Comparison of ENCODE assay signal across 1 cellular context in the genomic region with DNA sequence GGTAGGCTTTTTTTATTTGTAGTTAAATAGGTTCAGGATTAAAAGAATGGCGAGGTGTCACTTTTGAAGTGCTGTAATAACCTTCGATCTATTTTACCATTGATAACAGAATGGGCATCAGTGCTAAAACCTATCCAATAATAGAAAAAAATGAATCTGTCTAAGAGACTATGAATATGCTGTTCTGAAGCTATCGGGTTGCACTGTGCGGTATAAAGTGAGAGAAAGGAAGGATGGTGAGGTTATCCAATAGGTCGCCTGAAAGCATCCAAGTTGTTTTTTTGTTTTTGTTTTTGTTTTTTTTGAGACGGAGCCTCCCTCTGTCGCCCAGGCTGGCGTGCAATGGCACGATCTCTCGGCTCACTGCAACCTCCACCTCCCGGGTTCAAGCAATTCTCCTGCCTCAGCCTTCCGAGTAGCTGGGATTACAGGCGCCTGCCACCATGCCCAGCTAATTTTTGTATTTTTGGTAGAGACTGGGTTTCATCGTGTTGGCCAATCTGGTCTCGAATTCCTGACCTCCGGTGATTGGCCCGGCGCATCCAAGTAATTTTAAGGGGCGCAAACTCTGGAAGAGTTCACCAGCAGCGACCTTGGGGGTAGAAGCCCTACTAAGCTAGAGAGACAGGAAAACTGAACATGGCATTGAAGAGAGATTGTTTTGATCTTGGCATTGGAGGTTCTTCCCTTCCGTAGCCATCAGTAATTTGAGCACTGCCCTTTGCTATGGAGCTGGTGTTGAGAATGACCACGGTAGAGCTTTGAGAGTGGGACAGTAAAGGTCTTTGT.
A peak's percentile ranks its signal among the peaks of the same experiment; 100 is the strongest.
TF ChIP-seq lines count a peak whose summit lies in the region.

No MANE protein-coding gene starts in this region.

TF ChIP-seq in HepG2, 621 proteins besides CTCF, POLR2A, EP300 and RAD21 (continued from another document and continues in another):
- TF ChIP-seq, protein P1, sequence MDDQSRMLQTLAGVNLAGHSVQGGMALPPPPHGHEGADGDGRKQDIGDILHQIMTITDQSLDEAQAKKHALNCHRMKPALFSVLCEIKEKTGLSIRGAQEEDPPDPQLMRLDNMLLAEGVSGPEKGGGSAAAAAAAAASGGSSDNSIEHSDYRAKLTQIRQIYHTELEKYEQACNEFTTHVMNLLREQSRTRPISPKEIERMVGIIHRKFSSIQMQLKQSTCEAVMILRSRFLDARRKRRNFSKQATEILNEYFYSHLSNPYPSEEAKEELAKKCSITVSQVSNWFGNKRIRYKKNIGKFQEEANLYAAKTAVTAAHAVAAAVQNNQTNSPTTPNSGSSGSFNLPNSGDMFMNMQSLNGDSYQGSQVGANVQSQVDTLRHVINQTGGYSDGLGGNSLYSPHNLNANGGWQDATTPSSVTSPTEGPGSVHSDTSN (CRISPR knock-in tag; IDR thresholded peaks at IDR 0.05; ENCODE audit: borderline replicate concordance) = no peak
- TF ChIP-seq IRX3 (CRISPR knock-in tag; IDR thresholded peaks at IDR 0.05; ENCODE audit: borderline replicate concordance, low read depth) (no peak), FOXK2 (IDR thresholded peaks at IDR 0.05) (no peak), ZNF441 (CRISPR knock-in tag; IDR thresholded peaks at IDR 0.05; ENCODE audit: borderline replicate concordance) (no peak), ZNF780A (CRISPR knock-in tag; IDR thresholded peaks at IDR 0.05) (no peak), KMT2A (CRISPR knock-in tag; IDR thresholded peaks at IDR 0.05) (no peak), ZBTB8A (CRISPR knock-in tag; IDR thresholded peaks at IDR 0.05; ENCODE audit: borderline replicate concordance, low read depth) (no peak), KDM1A (CRISPR knock-in tag; IDR thresholded peaks at IDR 0.05) (no peak), ZFP90 (CRISPR knock-in tag; IDR thresholded peaks at IDR 0.05; ENCODE audit: borderline replicate concordance) (peak; percentile 66; the same call in 1 of the 2 replicates), ZNF773 (CRISPR knock-in tag; IDR thresholded peaks at IDR 0.05; ENCODE audit: borderline replicate concordance) (no peak), SP1 (IDR thresholded peaks at IDR 0.05) (no peak), SP1 (CRISPR knock-in tag; IDR thresholded peaks at IDR 0.05) (no peak), ZNF614 (CRISPR knock-in tag; IDR thresholded peaks at IDR 0.05; ENCODE audit: borderline replicate concordance) (no peak), DPF2 (CRISPR knock-in tag; IDR thresholded peaks at IDR 0.05; ENCODE audit: borderline replicate concordance, low read depth) (no peak), ZMYM4 (CRISPR knock-in tag; IDR thresholded peaks at IDR 0.05) (no peak), RARA (CRISPR knock-in tag; IDR thresholded peaks at IDR 0.05) (no peak; the same call in 1 of the 2 replicates), SUZ12 (IDR thresholded peaks at IDR 0.05; ENCODE audit: low read depth, low read length) (no peak), TOE1 (CRISPR knock-in tag; IDR thresholded peaks at IDR 0.05) (no peak), PAF1 (CRISPR knock-in tag; IDR thresholded peaks at IDR 0.05) (no peak), ZBTB21 (CRISPR knock-in tag; IDR thresholded peaks at IDR 0.05) (no peak), PHF21A (CRISPR knock-in tag; IDR thresholded peaks at IDR 0.05) (no peak), SIX1 (CRISPR knock-in tag; IDR thresholded peaks at IDR 0.05; ENCODE audit: borderline replicate concordance) (no peak), ZNF550 (CRISPR knock-in tag; IDR thresholded peaks at IDR 0.05; ENCODE audit: borderline replicate concordance) (no peak), NKX3-1 (CRISPR knock-in tag; IDR thresholded peaks at IDR 0.05) (no peak), PCBP2 (optimal IDR thresholded peaks at IDR 0.05; ENCODE audit: low read depth, low read length, poor library complexity, severe bottlenecking) (no peak), RFX1 (IDR thresholded peaks at IDR 0.05) (no peak), HNF4A (CRISPR knock-in tag; IDR thresholded peaks at IDR 0.05) (no peak), JUN (CRISPR knock-in tag; IDR thresholded peaks at IDR 0.05) (no peak), NPAS2 (CRISPR knock-in tag; IDR thresholded peaks at IDR 0.05; ENCODE audit: borderline replicate concordance) (no peak), SETDB1 (CRISPR knock-in tag; IDR thresholded peaks at IDR 0.05; ENCODE audit: borderline replicate concordance) (no peak)
- TF ChIP-seq, protein P2, sequence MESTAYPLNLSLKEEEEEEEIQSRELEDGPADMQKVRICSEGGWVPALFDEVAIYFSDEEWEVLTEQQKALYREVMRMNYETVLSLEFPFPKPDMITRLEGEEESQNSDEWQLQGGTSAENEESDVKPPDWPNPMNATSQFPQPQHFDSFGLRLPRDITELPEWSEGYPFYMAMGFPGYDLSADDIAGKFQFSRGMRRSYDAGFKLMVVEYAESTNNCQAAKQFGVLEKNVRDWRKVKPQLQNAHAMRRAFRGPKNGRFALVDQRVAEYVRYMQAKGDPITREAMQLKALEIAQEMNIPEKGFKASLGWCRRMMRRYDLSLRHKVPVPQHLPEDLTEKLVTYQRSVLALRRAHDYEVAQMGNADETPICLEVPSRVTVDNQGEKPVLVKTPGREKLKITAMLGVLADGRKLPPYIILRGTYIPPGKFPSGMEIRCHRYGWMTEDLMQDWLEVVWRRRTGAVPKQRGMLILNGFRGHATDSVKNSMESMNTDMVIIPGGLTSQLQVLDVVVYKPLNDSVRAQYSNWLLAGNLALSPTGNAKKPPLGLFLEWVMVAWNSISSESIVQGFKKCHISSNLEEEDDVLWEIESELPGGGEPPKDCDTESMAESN (CRISPR knock-in tag; conservative IDR thresholded peaks at IDR 0.05) = no peak
- TF ChIP-seq, protein P3, sequence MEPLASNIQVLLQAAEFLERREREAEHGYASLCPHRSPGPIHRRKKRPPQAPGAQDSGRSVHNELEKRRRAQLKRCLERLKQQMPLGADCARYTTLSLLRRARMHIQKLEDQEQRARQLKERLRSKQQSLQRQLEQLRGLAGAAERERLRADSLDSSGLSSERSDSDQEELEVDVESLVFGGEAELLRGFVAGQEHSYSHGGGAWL (CRISPR knock-in tag; IDR thresholded peaks at IDR 0.05) = no peak
- TF ChIP-seq, protein P4, sequence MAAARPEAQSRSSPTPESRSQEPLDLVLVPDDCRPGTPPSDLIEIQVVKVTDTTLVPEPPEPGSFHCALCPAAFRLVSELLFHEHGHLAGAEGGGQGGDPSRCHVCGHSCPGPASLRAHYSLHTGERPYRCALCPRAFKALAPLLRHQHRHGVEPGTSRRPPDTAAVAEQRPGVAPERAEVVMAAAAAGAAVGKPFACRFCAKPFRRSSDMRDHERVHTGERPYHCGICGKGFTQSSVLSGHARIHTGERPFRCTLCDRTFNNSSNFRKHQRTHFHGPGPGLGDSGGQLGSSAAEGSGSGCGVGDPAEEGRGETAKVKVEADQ (CRISPR knock-in tag; IDR thresholded peaks at IDR 0.05; ENCODE audit: borderline replicate concordance) = no peak
- TF ChIP-seq, protein P5, sequence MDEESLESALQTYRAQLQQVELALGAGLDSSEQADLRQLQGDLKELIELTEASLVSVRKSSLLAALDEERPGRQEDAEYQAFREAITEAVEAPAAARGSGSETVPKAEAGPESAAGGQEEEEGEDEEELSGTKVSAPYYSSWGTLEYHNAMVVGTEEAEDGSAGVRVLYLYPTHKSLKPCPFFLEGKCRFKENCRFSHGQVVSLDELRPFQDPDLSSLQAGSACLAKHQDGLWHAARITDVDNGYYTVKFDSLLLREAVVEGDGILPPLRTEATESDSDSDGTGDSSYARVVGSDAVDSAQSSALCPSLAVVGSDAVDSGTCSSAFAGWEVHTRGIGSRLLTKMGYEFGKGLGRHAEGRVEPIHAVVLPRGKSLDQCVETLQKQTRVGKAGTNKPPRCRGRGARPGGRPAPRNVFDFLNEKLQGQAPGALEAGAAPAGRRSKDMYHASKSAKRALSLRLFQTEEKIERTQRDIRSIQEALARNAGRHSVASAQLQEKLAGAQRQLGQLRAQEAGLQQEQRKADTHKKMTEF (CRISPR knock-in tag; IDR thresholded peaks at IDR 0.05) = peak; percentile 6; the same call in 1 of the 2 replicates
- TF ChIP-seq, protein P6, sequence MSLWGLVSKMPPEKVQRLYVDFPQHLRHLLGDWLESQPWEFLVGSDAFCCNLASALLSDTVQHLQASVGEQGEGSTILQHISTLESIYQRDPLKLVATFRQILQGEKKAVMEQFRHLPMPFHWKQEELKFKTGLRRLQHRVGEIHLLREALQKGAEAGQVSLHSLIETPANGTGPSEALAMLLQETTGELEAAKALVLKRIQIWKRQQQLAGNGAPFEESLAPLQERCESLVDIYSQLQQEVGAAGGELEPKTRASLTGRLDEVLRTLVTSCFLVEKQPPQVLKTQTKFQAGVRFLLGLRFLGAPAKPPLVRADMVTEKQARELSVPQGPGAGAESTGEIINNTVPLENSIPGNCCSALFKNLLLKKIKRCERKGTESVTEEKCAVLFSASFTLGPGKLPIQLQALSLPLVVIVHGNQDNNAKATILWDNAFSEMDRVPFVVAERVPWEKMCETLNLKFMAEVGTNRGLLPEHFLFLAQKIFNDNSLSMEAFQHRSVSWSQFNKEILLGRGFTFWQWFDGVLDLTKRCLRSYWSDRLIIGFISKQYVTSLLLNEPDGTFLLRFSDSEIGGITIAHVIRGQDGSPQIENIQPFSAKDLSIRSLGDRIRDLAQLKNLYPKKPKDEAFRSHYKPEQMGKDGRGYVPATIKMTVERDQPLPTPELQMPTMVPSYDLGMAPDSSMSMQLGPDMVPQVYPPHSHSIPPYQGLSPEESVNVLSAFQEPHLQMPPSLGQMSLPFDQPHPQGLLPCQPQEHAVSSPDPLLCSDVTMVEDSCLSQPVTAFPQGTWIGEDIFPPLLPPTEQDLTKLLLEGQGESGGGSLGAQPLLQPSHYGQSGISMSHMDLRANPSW (CRISPR knock-in tag; IDR thresholded peaks at IDR 0.05; ENCODE audit: borderline replicate concordance) = no peak
- TF ChIP-seq, protein P7, sequence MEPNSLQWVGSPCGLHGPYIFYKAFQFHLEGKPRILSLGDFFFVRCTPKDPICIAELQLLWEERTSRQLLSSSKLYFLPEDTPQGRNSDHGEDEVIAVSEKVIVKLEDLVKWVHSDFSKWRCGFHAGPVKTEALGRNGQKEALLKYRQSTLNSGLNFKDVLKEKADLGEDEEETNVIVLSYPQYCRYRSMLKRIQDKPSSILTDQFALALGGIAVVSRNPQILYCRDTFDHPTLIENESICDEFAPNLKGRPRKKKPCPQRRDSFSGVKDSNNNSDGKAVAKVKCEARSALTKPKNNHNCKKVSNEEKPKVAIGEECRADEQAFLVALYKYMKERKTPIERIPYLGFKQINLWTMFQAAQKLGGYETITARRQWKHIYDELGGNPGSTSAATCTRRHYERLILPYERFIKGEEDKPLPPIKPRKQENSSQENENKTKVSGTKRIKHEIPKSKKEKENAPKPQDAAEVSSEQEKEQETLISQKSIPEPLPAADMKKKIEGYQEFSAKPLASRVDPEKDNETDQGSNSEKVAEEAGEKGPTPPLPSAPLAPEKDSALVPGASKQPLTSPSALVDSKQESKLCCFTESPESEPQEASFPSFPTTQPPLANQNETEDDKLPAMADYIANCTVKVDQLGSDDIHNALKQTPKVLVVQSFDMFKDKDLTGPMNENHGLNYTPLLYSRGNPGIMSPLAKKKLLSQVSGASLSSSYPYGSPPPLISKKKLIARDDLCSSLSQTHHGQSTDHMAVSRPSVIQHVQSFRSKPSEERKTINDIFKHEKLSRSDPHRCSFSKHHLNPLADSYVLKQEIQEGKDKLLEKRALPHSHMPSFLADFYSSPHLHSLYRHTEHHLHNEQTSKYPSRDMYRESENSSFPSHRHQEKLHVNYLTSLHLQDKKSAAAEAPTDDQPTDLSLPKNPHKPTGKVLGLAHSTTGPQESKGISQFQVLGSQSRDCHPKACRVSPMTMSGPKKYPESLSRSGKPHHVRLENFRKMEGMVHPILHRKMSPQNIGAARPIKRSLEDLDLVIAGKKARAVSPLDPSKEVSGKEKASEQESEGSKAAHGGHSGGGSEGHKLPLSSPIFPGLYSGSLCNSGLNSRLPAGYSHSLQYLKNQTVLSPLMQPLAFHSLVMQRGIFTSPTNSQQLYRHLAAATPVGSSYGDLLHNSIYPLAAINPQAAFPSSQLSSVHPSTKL (CRISPR knock-in tag; IDR thresholded peaks at IDR 0.05) = 0 out of 2 replicates have a peak, but pooled peaks have one; percentile 11
- TF ChIP-seq, protein P8, sequence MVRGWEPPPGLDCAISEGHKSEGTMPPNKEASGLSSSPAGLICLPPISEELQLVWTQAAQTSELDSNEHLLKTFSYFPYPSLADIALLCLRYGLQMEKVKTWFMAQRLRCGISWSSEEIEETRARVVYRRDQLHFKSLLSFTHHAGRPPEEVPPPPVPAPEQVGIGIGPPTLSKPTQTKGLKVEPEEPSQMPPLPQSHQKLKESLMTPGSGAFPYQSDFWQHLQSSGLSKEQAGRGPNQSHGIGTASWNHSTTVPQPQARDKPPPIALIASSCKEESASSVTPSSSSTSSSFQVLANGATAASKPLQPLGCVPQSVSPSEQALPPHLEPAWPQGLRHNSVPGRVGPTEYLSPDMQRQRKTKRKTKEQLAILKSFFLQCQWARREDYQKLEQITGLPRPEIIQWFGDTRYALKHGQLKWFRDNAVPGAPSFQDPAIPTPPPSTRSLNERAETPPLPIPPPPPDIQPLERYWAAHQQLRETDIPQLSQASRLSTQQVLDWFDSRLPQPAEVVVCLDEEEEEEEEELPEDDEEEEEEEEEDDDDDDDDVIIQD (CRISPR knock-in tag; IDR thresholded peaks at IDR 0.05; ENCODE audit: low read depth) = no peak
- TF ChIP-seq, protein P9, sequence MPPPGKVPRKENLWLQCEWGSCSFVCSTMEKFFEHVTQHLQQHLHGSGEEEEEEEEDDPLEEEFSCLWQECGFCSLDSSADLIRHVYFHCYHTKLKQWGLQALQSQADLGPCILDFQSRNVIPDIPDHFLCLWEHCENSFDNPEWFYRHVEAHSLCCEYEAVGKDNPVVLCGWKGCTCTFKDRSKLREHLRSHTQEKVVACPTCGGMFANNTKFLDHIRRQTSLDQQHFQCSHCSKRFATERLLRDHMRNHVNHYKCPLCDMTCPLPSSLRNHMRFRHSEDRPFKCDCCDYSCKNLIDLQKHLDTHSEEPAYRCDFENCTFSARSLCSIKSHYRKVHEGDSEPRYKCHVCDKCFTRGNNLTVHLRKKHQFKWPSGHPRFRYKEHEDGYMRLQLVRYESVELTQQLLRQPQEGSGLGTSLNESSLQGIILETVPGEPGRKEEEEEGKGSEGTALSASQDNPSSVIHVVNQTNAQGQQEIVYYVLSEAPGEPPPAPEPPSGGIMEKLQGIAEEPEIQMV (CRISPR knock-in tag; IDR thresholded peaks at IDR 0.05; ENCODE audit: low read depth) = no peak
- TF ChIP-seq, protein P10, sequence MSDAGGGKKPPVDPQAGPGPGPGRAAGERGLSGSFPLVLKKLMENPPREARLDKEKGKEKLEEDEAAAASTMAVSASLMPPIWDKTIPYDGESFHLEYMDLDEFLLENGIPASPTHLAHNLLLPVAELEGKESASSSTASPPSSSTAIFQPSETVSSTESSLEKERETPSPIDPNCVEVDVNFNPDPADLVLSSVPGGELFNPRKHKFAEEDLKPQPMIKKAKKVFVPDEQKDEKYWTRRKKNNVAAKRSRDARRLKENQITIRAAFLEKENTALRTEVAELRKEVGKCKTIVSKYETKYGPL (CRISPR knock-in tag; IDR thresholded peaks at IDR 0.05) = no peak
- TF ChIP-seq, protein P11, sequence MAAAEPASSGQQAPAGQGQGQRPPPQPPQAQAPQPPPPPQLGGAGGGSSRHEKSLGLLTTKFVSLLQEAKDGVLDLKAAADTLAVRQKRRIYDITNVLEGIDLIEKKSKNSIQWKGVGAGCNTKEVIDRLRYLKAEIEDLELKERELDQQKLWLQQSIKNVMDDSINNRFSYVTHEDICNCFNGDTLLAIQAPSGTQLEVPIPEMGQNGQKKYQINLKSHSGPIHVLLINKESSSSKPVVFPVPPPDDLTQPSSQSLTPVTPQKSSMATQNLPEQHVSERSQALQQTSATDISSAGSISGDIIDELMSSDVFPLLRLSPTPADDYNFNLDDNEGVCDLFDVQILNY (CRISPR knock-in tag; conservative IDR thresholded peaks at IDR 0.05) = no peak
- TF ChIP-seq, protein P12, sequence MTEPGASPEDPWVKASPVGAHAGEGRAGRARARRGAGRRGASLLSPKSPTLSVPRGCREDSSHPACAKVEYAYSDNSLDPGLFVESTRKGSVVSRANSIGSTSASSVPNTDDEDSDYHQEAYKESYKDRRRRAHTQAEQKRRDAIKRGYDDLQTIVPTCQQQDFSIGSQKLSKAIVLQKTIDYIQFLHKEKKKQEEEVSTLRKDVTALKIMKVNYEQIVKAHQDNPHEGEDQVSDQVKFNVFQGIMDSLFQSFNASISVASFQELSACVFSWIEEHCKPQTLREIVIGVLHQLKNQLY (CRISPR knock-in tag; IDR thresholded peaks at IDR 0.05) = no peak
